Comparison of ENCODE assay signal across 32 cellular contexts in genomic region chr19:49938662-49939061, GRCh38. TPM values are rescaled to one million over a fixed set of nuclear protein-coding genes. Genes with fewer than 3 reads are reported as not detected.
"Had no signal": no experiment of that assay in that cellular context is flagged by ENCODE, and none has a peak within 500 bp of the region (broad histone marks: within the 10 kb centered on the region; RNA-seq: fewer than 3 reads in every experiment).

No MANE protein-coding gene starts in this region.

- H3K4me1 ChIP-seq: breast epithelium, SJCRH30 had no signal

- H3K36me3 Mint-ChIP-seq: activated CD8-positive, alpha-beta memory T cell treated with anti-CD3 and anti-CD28 coated beads, Interleukin-2, amount 10 ng/mL, durations not matched to agents 7 days and 5 days; activated naive CD4-positive, alpha-beta T cell treated with anti-CD3 and anti-CD28 coated beads, Interleukin-2, amount 10 ng/mL, durations not matched to agents 7 days and 5 days; activated naive CD8-positive, alpha-beta T cell had no signal

- H3K4me3 Mint-ChIP-seq: activated CD4-positive, alpha-beta memory T cell treated with anti-CD3 and anti-CD28 coated beads, Interleukin-2, amount 10 ng/mL, durations not matched to agents 7 days and 5 days; activated CD8-positive, alpha-beta memory T cell treated with anti-CD3 and anti-CD28 coated beads, Interleukin-2, amount 10 ng/mL, durations not matched to agents 7 days and 5 days; activated naive CD4-positive, alpha-beta T cell treated with anti-CD3 and anti-CD28 coated beads, Interleukin-2, amount 10 ng/mL, durations not matched to agents 7 days and 5 days; activated naive CD8-positive, alpha-beta T cell; activated naive CD8-positive, alpha-beta T cell treated with anti-CD3 and anti-CD28 coated beads, Interleukin-2, amount 50 U/mL, for 24 hours had no signal

- H3K27ac Mint-ChIP-seq: activated CD4-positive, alpha-beta memory T cell treated with anti-CD3 and anti-CD28 coated beads, Interleukin-2, amount 10 ng/mL, durations not matched to agents 7 days and 5 days; activated CD8-positive, alpha-beta memory T cell treated with anti-CD3 and anti-CD28 coated beads, Interleukin-2, amount 10 ng/mL, durations not matched to agents 7 days and 5 days; activated naive CD4-positive, alpha-beta T cell treated with anti-CD3 and anti-CD28 coated beads, Interleukin-2, amount 10 ng/mL, durations not matched to agents 7 days and 5 days; activated naive CD8-positive, alpha-beta T cell; activated naive CD8-positive, alpha-beta T cell treated with anti-CD3 and anti-CD28 coated beads, Interleukin-2, amount 50 U/mL, for 24 hours had no signal

- H3K9me3 Mint-ChIP-seq: activated CD4-positive, alpha-beta memory T cell treated with anti-CD3 and anti-CD28 coated beads, Interleukin-2, amount 10 ng/mL, durations not matched to agents 7 days and 5 days; activated naive CD4-positive, alpha-beta T cell treated with anti-CD3 and anti-CD28 coated beads, Interleukin-2, amount 10 ng/mL, durations not matched to agents 7 days and 5 days; activated naive CD8-positive, alpha-beta T cell treated with anti-CD3 and anti-CD28 coated beads, Interleukin-2, amount 50 U/mL, for 24 hours had no signal

- H3K9me3 ChIP-seq: body of pancreas, breast epithelium, SJCRH30 had no signal

- H3K4me3 ChIP-seq: body of pancreas, SJCRH30 had no signal

- H3K27ac ChIP-seq: breast epithelium, SJCRH30, SK-N-MC, WERI-Rb-1 had no signal

- DNase-seq: activated CD4-positive, alpha-beta memory T cell treated with anti-CD3 and anti-CD28 coated beads, Interleukin-2, amount 10 ng/mL, durations not matched to agents 7 days and 5 days; activated CD4-positive, alpha-beta T cell treated with anti-CD3 and anti-CD28 coated beads for 1 hour; activated CD4-positive, alpha-beta T cell treated with anti-CD3 and anti-CD28 coated beads for 48 hours; activated CD4-positive, CD25-positive, alpha-beta regulatory T cell; activated CD8-positive, alpha-beta memory T cell treated with anti-CD3 and anti-CD28 coated beads for 24 hours; activated CD8-positive, alpha-beta memory T cell treated with anti-CD3 and anti-CD28 coated beads, Interleukin-2, amount 10 ng/mL, durations not matched to agents 7 days and 5 days; activated CD8-positive, alpha-beta memory T cell treated with anti-CD3 and anti-CD28 coated beads, Interleukin-2, amount 50 U/mL, for 48 hours; activated effector memory CD4-positive, alpha-beta T cell treated with Interleukin-2 at 50 U/mL for 16 hours; activated naive CD8-positive, alpha-beta T cell treated with anti-CD3 and anti-CD28 coated beads, Interleukin-2, amount 50 U/mL, for 24 hours; activated T-cell treated with anti-CD3 and anti-CD28 coated beads, Interleukin-2, amount 50 U/mL, for 48 hours; amygdala; NCI-H1048; NCI-H1105 treated with DMSO at 0.1 percent for 48 hours; NCI-H1436; NCI-H1694; NCI-H1930; NCI-H345; NCI-H524 treated with DMSO at 0.1 percent for 48 hours; SJCRH30; T1000; WERI-Rb-1 had no signal

- H3K36me3 ChIP-seq: breast epithelium, SJCRH30, WERI-Rb-1 had no signal

- H3K27me3 ChIP-seq: body of pancreas, breast epithelium, SJCRH30 had no signal

RNA-seq across cellular contexts. Expression of gene SIGLEC11, which starts 22.3 kb away (rescaled TPM):
- total RNA-seq: activated CD4-positive, alpha-beta memory T cell treated with anti-CD3 and anti-CD28 coated beads, Interleukin-2, amount 10 ng/mL, durations not matched to agents 7 days and 5 days; activated CD8-positive, alpha-beta memory T cell treated with anti-CD3 and anti-CD28 coated beads, Interleukin-2, amount 10 ng/mL, durations not matched to agents 7 days and 5 days; astrocyte; MCF 10A; NCI-H460; RPMI7951; T-helper 1 cell treated with Interleukin-12 subunit alpha and Interleukin-12 subunit beta and Interleukin-4 antibody, amounts not matched to agents 30 ng/mL and 1 ng/mL, for 36 hours; T-helper 2 cell treated with Interferon-gamma antibody and Interleukin-4, amounts not matched to agents 100 ng/mL and 5 ng/mL, for 36 hours had no signal

RNA-seq across cellular contexts. Expression of gene IL4I1, which starts 42.0 kb away (rescaled TPM):
- total RNA-seq: MCF 10A, NCI-H460, SJCRH30 had no signal
